In the genomic region with DNA sequence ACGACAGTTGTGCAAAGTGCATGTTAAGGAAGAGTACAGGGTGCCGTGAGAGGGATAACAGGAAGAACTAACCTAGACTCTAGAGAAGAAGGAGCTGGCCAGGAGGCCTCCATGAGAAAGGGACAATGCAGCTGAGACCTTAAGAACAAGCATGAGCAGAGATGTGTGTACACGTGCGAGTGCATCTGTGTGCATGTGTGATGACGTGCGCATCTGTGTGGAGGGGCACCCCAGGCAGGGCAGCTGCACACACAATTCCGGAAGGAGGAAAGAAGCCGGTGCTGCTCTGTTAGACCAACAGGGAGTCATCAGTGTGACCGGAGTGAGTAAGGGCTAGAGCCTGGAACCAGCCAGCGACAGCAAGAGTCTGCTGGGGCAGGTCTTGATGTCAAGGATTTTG, we compare ENCODE assay signal across 11 cellular contexts. TPM values are rescaled to one million over a fixed set of nuclear protein-coding genes. Genes with fewer than 3 reads are reported as not detected.
"Had no signal": no experiment of that assay in that cellular context is flagged by ENCODE, and none has a peak within 500 bp of the region (broad histone marks: within the 10 kb centered on the region; RNA-seq: fewer than 3 reads in every experiment).

No MANE protein-coding gene starts in this region.

- H3K36me3 ChIP-seq: HAP-1 had no signal

- H3K9me3 ChIP-seq: HAP-1 had no signal

- H3K27ac ChIP-seq: HL-60 had no signal

- H2AFZ ChIP-seq: GM23338 had no signal

- H3K4me3 ChIP-seq: GM23338, HAP-1 had no signal

- H3K27ac Mint-ChIP-seq: GM23338, HFFc6, IgD-negative memory B cell had no signal

- FAIRE-seq: HepG2 had no signal

- H3K4me1 ChIP-seq: HAP-1 had no signal

- H3K4me1 Mint-ChIP-seq: GM23338 had no signal

- H3K4me3 Mint-ChIP-seq: GM23338, HFFc6, IgD-negative memory B cell had no signal

- H3K9me3 Mint-ChIP-seq: GM23338 had no signal

- DNase-seq: H7, HFFc6, KBM-7 had no signal

- H3K4me2 ChIP-seq: GM23338 had no signal

- ATAC-seq: GM23338, HCT116, HepG2 had no signal

RNA-seq across cellular contexts. Expression of a gene that starts 7.6 kb away (rescaled TPM):
- total RNA-seq: H4, HepG2, HFFc6, HT1080 had no signal
- polyA plus RNA-seq: HepG2 had no signal

RNA-seq across cellular contexts. Expression of a gene that starts 43.3 kb away (rescaled TPM):
- total RNA-seq: H4, HepG2, HFFc6, HT1080 had no signal
- polyA plus RNA-seq: HepG2, IgD-negative memory B cell had no signal

RNA-seq across cellular contexts. Expression of a gene that starts 44.4 kb away (rescaled TPM):
- total RNA-seq: GM23338, H4, H7, HepG2, HFFc6, HT1080 had no signal
- polyA plus RNA-seq: HepG2, IgD-negative memory B cell had no signal

RNA-seq across cellular contexts. Expression of a gene that starts 48.9 kb away (rescaled TPM):
- total RNA-seq: GM23338, H4, H7, HepG2, HFFc6, HT1080 had no signal
- polyA plus RNA-seq: GM23338, HepG2, IgD-negative memory B cell had no signal
